In genomic region chr18:59696311-59697235, GRCh38 we compare ENCODE assay signal across 8 cellular contexts. TPM values are rescaled to one million over a fixed set of nuclear protein-coding genes. Genes with fewer than 3 reads are reported as not detected.
DNase-seq lines count a peak whose midpoint lies in the region; ATAC-seq and TF ChIP-seq lines count a peak whose summit lies in the region.

No MANE protein-coding gene starts in this region.

- TF ChIP-seq CTCF in AG10803 (conservative IDR thresholded peaks at IDR 0.05; ENCODE audit: low read length): peak; percentile 1; the same call in 1 of the 2 replicates
- no peak for TF ChIP-seq CTCF in gastroesophageal sphincter (IDR thresholded peaks at IDR 0.05)
- no peak for TF ChIP-seq CTCF in psoas muscle (IDR thresholded peaks at IDR 0.05)

- peak overlapping the region; percentile 89 for H3K4me3 ChIP-seq in AG10803 (ENCODE audit: low read length)
- H3K4me3 ChIP-seq in SJSA1: peak overlapping the region; percentile 63
- peak overlapping the region; percentile 16 to 53 for H3K4me3 ChIP-seq in gastroesophageal sphincter
- peak overlapping the region; percentile 49 for H3K4me3 ChIP-seq in psoas muscle

- H3K4me1 ChIP-seq in SJSA1 (replicated peaks) (peaks cover 36% of the 10 kb centered on the region), gastroesophageal sphincter (peaks cover 0 to 32% (median 16%) of the 10 kb centered on the region in 3 donors), psoas muscle (no peaks in the 10 kb centered on the region)

- H3K27me3 ChIP-seq in SJSA1 (replicated peaks) (no peaks in the 10 kb centered on the region), gastroesophageal sphincter (peaks cover 55% of the 10 kb centered on the region), psoas muscle (ENCODE audit: insufficient read depth in 3 of 3, low read length in 2 of 3) (peaks cover 3 to 45% (median 4%) of the 10 kb centered on the region in 3 donors)

- H3K9me3 ChIP-seq in SJSA1 (replicated peaks) (peaks cover 3% of the 10 kb centered on the region), gastroesophageal sphincter (no peaks in the 10 kb centered on the region), psoas muscle (no peaks in the 10 kb centered on the region)

- DNase-seq in AG10803 (ENCODE audit: low read depth): peak; percentile 50
- peak in 1 of 2 experiments; percentile 45 for DNase-seq in SJSA1 (ENCODE audit: low read depth in 1 of 2, low spot score in 2 of 2)
- peak in 1 of 2 donors; percentile 53 for DNase-seq in psoas muscle
- no peak for DNase-seq in stimulated activated CD4-positive, alpha-beta T cell treated with anti-CD3 and anti-CD28 coated beads, Interleukin-2, amount 100 ng/mL, for 48 hours
- DNase-seq in DMS153 treated with DMSO at 0.1 percent for 48 hours (lab: John Stamatoyannopoulos, UW; ENCODE audit: unreplicated experiment): no peak

- intact Hi-C loops in psoas muscle (cut with DNase I): no loop called here

- TF ChIP-seq POLR2A in gastroesophageal sphincter (IDR thresholded peaks at IDR 0.05): no peak

- H3K27ac ChIP-seq in SJSA1: no peak overlapping the region
- H3K27ac ChIP-seq in gastroesophageal sphincter: peak overlapping the region in 1 of 4 donors; percentile 19
- H3K27ac ChIP-seq in psoas muscle: no peak overlapping the region

- 20% methylated on average over 1 of the region's 79 CpGs; no CpG with 5 or more reads in 1 of the 2 donors for WGBS in gastroesophageal sphincter (ENCODE audit: low coverage in 1 of 2), 2 donors
- 1% methylated on average over 68 to 79 of the region's 79 CpGs for WGBS in psoas muscle, 3 donors

- ATAC-seq in GM21619 (IDR thresholded peaks at IDR 0.05; ENCODE audit: unreplicated experiment): peak; percentile 42
- no peak for ATAC-seq in gastroesophageal sphincter
- peak in 1 of 4 donors; percentile 41 for ATAC-seq in psoas muscle
- no peak for ATAC-seq in GM18520 (IDR thresholded peaks at IDR 0.05; ENCODE audit: unreplicated experiment)

- no peak for TF ChIP-seq EP300 in gastroesophageal sphincter (IDR thresholded peaks at IDR 0.05)

- no peaks in the 10 kb centered on the region; the same call in 1 of the 2 replicates for H3K36me3 ChIP-seq in SJSA1
- H3K36me3 ChIP-seq in gastroesophageal sphincter: no peaks in the 10 kb centered on the region
- no peaks in the 10 kb centered on the region for H3K36me3 ChIP-seq in psoas muscle (ENCODE audit: insufficient read depth in 1 of 2, low read depth in 1 of 2)

RNA-seq across cellular contexts. Expression of gene CCBE1, which starts 0.7 kb away (rescaled TPM):
- total RNA-seq in SJSA1 (2014; rRNA removed; shearing (Covaris generic)): 5.1 and 6.6 TPM in 2 replicates
- 1 to 10 TPM; 2.2 to 7.7 (median 4.1) TPM for total RNA-seq in gastroesophageal sphincter
- under 1 TPM in 3 of 4 donors, not detected in 1; 0.06 to 0.77 (median 0.20) TPM for total RNA-seq in psoas muscle
- polyA plus RNA-seq in psoas muscle: under 1 TPM; 0.01 to 0.18 (median 0.09) TPM

Comparison
In these comparisons a context has a peak if more than half of its experiments do, and no peak if none do; other contexts are left out.
1. H3K4me3 ChIP-seq: peak in every context shown above with its lines; median percentile 89 in AG10803; 63 in SJSA1; 49 in psoas muscle; 34 in gastroesophageal sphincter.